16 cellular contexts compared by ENCODE assay signal in genomic region chr1:19840228-19840627, GRCh38.
DNase-seq lines count a peak whose midpoint lies in the region; ATAC-seq and TF ChIP-seq lines count a peak whose summit lies in the region.
"Had no signal": no experiment of that assay in that cellular context is flagged by ENCODE, and none has a peak within 500 bp of the region (broad histone marks: within the 10 kb centered on the region; RNA-seq: fewer than 3 reads in every experiment).

No MANE protein-coding gene starts in this region.

- H3K9me3 Mint-ChIP-seq in stimulated activated naive CD8-positive, alpha-beta T cell treated with anti-CD3 and anti-CD28 coated beads, Interleukin-15, amount 100 ng/mL, for 72 hours = no peaks in the 10 kb centered on the region
- H3K9me3 Mint-ChIP-seq: CD4-positive, alpha-beta T cell had no signal

- no peaks in the 10 kb centered on the region for H3K4me1 Mint-ChIP-seq in stimulated activated naive CD8-positive, alpha-beta T cell treated with anti-CD3 and anti-CD28 coated beads, Interleukin-15, amount 100 ng/mL, for 72 hours

- peaks cover 10% of the 10 kb centered on the region for H3K27me3 Mint-ChIP-seq in stimulated activated naive CD8-positive, alpha-beta T cell treated with anti-CD3 and anti-CD28 coated beads, Interleukin-15, amount 100 ng/mL, for 72 hours

- no peak overlapping the region for H3K4me3 Mint-ChIP-seq in stimulated activated naive CD8-positive, alpha-beta T cell treated with anti-CD3 and anti-CD28 coated beads, Interleukin-15, amount 100 ng/mL, for 72 hours
- H3K4me3 Mint-ChIP-seq: CD4-positive, alpha-beta T cell had no signal

- no peak overlapping the region for H3K4me3 ChIP-seq in choroid plexus epithelial cell (ENCODE audit: low read depth, low read length)
- H3K4me3 ChIP-seq: BLaER1 had no signal

- ATAC-seq in stimulated activated naive CD8-positive, alpha-beta T cell treated with anti-CD3 and anti-CD28 coated beads, Interleukin-15, Interleukin-2, amounts not matched to agents 100 U/mL and 50 U/mL, for 24 hours = peak; percentile 36
- no peak for ATAC-seq in stimulated activated naive CD8-positive, alpha-beta T cell treated with anti-CD3 and anti-CD28 coated beads, Interleukin-15, amount 100 ng/mL, for 72 hours
- ATAC-seq in GM18519 (IDR thresholded peaks at IDR 0.05; ENCODE audit: low FRiP score, unreplicated experiment) = no peak

- no peak for TF ChIP-seq CTCF in choroid plexus epithelial cell (conservative IDR thresholded peaks at IDR 0.05; ENCODE audit: low read depth, low read length)

- H3K27ac Mint-ChIP-seq in stimulated activated naive CD8-positive, alpha-beta T cell treated with anti-CD3 and anti-CD28 coated beads, Interleukin-15, amount 100 ng/mL, for 72 hours = no peak overlapping the region
- H3K27ac Mint-ChIP-seq: CD4-positive, alpha-beta T cell had no signal

- DNase-seq in stimulated activated naive CD8-positive, alpha-beta T cell treated with anti-CD3 and anti-CD28 coated beads, Interleukin-15, Interleukin-2, amounts not matched to agents 100 U/mL and 50 U/mL, for 24 hours = no peak
- no peak for DNase-seq in stimulated activated naive CD8-positive, alpha-beta T cell treated with anti-CD3 and anti-CD28 coated beads, Interleukin-15, amount 100 ng/mL, for 72 hours
- DNase-seq in RKO (ENCODE audit: low spot score) (peak; percentile 11), choroid plexus epithelial cell (ENCODE audit: low read depth) (peak; percentile 28), OCI-M2 (lab: John Stamatoyannopoulos, UW; ENCODE audit: unreplicated experiment) (no peak)
- DNase-seq in activated CD8-positive, alpha-beta memory T cell treated with anti-CD3 and anti-CD28 coated beads, Interleukin-2, amount 50 U/mL, for 4 hours = no peak
- DNase-seq: ACHN; CD4-positive, alpha-beta T cell; KBM-7; NCI-H1092 treated with DMSO at 0.1 percent for 48 hours; NCI-H1436 treated with DMSO at 0.1 percent for 48 hours; NCI-H1930; NCI-H748 treated with DMSO at 0.1 percent for 48 hours; SIG-M5 had no signal

Comparison
In these comparisons a context has a peak if more than half of its experiments do, and no peak if none do; other contexts are left out.
1. DNase-seq: peak in RKO (single experiment) and choroid plexus epithelial cell (single experiment); none in stimulated activated naive CD8-positive, alpha-beta T cell treated with anti-CD3 and anti-CD28 coated beads, Interleukin-15, Interleukin-2, amounts not matched to agents 100 U/mL and 50 U/mL, for 24 hours (single experiment), stimulated activated naive CD8-positive, alpha-beta T cell treated with anti-CD3 and anti-CD28 coated beads, Interleukin-15, amount 100 ng/mL, for 72 hours (0 of 2), OCI-M2 (single experiment) and activated CD8-positive, alpha-beta memory T cell treated with anti-CD3 and anti-CD28 coated beads, Interleukin-2, amount 50 U/mL, for 4 hours (single experiment).